Comparison of ENCODE assay signal across 12 cellular contexts in the genomic region with DNA sequence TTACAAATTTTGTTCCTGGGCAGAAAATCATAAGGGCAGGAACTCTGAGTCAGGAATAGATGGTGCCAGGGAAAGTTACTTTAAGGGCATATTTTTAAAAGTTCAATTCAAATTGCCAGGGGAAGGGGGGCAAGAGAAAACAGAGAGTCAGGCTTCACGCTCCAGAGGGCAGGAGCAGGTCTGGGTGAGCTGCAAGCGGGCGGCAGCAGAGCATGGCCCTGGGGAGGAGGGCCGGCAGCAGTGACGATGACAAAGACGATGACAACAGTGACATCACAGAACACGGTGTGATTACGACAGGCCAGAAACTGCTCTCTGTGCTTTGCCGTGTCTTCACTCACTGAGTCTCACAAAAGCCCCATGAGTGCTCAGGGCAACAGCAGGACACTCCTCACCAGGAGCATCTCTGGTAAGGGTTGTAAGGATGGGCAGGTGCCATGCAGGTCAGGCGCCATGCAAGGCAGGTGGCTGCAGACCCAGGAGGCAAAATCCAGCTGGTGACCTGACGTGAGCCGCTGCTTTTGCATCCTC. TPM values are rescaled to one million over a fixed set of nuclear protein-coding genes. Genes with fewer than 3 reads are reported as not detected.
DNase-seq lines count a peak whose midpoint lies in the region; ATAC-seq and TF ChIP-seq lines count a peak whose summit lies in the region.
"Had no signal": no experiment of that assay in that cellular context is flagged by ENCODE, and none has a peak within 500 bp of the region (broad histone marks: within the 10 kb centered on the region; RNA-seq: fewer than 3 reads in every experiment).

No MANE protein-coding gene starts in this region.

- no peaks in the 10 kb centered on the region for H3K4me1 Mint-ChIP-seq in endothelial cell (ENCODE audit: unreplicated experiment)

- no peak overlapping the region for H3K4me3 Mint-ChIP-seq in endothelial cell (ENCODE audit: unreplicated experiment)

- TF ChIP-seq POLR2A in esophagus muscularis mucosa (IDR thresholded peaks at IDR 0.05; ENCODE audit: low read depth) (no peak), sigmoid colon (IDR thresholded peaks at IDR 0.05) (no peak)

- H3K9me3 ChIP-seq in esophagus muscularis mucosa (no peaks in the 10 kb centered on the region), sigmoid colon (no peaks in the 10 kb centered on the region)
- H3K9me3 ChIP-seq: Caco-2, upper lobe of right lung had no signal

- TF ChIP-seq EP300 in esophagus muscularis mucosa (IDR thresholded peaks at IDR 0.05) = no peak
- TF ChIP-seq EP300 in sigmoid colon (IDR thresholded peaks at IDR 0.05) = no peak

- intact Hi-C loops in esophagus muscularis mucosa (cut with DNase I) (no loop called here), sigmoid colon (cut with DNase I) (no loop called here)

- peaks cover 22% of the 10 kb centered on the region for H3K36me3 Mint-ChIP-seq in endothelial cell (ENCODE audit: low read depth, unreplicated experiment)

- peak; percentile 80 for DNase-seq in GM13977 (ENCODE audit: low spot score)
- DNase-seq in esophagus muscularis mucosa (ENCODE audit: extremely low spot score) = peak; percentile 55
- DNase-seq in endothelial cell (ENCODE audit: low spot score) = no peak
- no peak for DNase-seq in stimulated activated CD8-positive, alpha-beta memory T cell treated with anti-CD3 and anti-CD28 coated beads, Interleukin-4, amount 100 ng/mL, for 48 hours
- DNase-seq in sigmoid colon = no peak
- DNase-seq: Caco-2; NCI-H1048; stimulated activated CD4-positive, alpha-beta T cell treated with anti-CD3 and anti-CD28 coated beads, Interleukin-4, amount 100 ng/mL, for 1 hour; upper lobe of right lung had no signal

- no peak for TF ChIP-seq CTCF in GM13977 (IDR thresholded peaks at IDR 0.05; ENCODE audit: extremely low read depth, insufficient read depth, missing control alignments)
- no peak for TF ChIP-seq CTCF in esophagus muscularis mucosa (IDR thresholded peaks at IDR 0.05)
- TF ChIP-seq CTCF in endothelial cell (IDR thresholded peaks at IDR 0.05; ENCODE audit: unreplicated experiment) = no peak
- no peak for TF ChIP-seq CTCF in sigmoid colon (IDR thresholded peaks at IDR 0.05)

- H3K4me1 ChIP-seq in esophagus muscularis mucosa = peaks cover 0 to 13% (median 8%) of the 10 kb centered on the region in 4 donors
- H3K4me1 ChIP-seq in sigmoid colon = no peaks in the 10 kb centered on the region
- H3K4me1 ChIP-seq: Caco-2, upper lobe of right lung had no signal

- in situ Hi-C loops in GM13977 (cut with MboI; ENCODE audit: low pct_unique_long_range_greater_than_20kb, low sequenced_read_pairs, unreplicated experiment) = loop anchor here (25.0 kb wide), 1 partner anchor 832 kb away; no protein-coding TSS in a partner anchor

- WGBS in esophagus muscularis mucosa = 86% methylated on average over 12 of the region's 12 CpGs
- WGBS in sigmoid colon, 2 donors = 80 to 84% methylated on average over 12 of the region's 12 CpGs

- H3K4me3 ChIP-seq in esophagus muscularis mucosa (no peak overlapping the region), sigmoid colon (no peak overlapping the region)
- H3K4me3 ChIP-seq: upper lobe of right lung had no signal

- H3K27me3 Mint-ChIP-seq in endothelial cell (ENCODE audit: unreplicated experiment) = peaks cover 5% of the 10 kb centered on the region

- ATAC-seq in GM19463 (IDR thresholded peaks at IDR 0.05; ENCODE audit: unreplicated experiment) (peak; percentile 34), HG03066 (IDR thresholded peaks at IDR 0.05; ENCODE audit: low read depth, unreplicated experiment) (peak; percentile 39), GM18520 (IDR thresholded peaks at IDR 0.05; ENCODE audit: unreplicated experiment) (no peak)
- ATAC-seq: upper lobe of right lung had no signal

- no peak overlapping the region for H3K27ac Mint-ChIP-seq in endothelial cell (ENCODE audit: unreplicated experiment)

- no peaks in the 10 kb centered on the region for H3K9me3 Mint-ChIP-seq in endothelial cell (ENCODE audit: unreplicated experiment)

- H3K27ac ChIP-seq in esophagus muscularis mucosa (replicated peaks in 1 of 4) (peak overlapping the region in 3 of 4 donors; percentile 18 to 38 (median 33)), sigmoid colon (peak overlapping the region in 1 of 4 donors; percentile 8)
- H3K27ac ChIP-seq: upper lobe of right lung had no signal

- no peaks in the 10 kb centered on the region for H3K27me3 ChIP-seq in esophagus muscularis mucosa
- H3K27me3 ChIP-seq in sigmoid colon = no peaks in the 10 kb centered on the region
- H3K27me3 ChIP-seq: upper lobe of right lung had no signal

- H3K36me3 ChIP-seq in esophagus muscularis mucosa (peaks cover 5 to 78% (median 57%) of the 10 kb centered on the region in 4 donors), sigmoid colon (peaks cover 0 to 59% (median 18%) of the 10 kb centered on the region in 4 donors)

RNA-seq across cellular contexts. Expression of gene CHST10, which starts 23.3 kb away (rescaled TPM):
- total RNA-seq in esophagus muscularis mucosa (10 to 100 TPM; 10.8 to 17.0 (median 13.5) TPM), endothelial cell (ENCODE audit: unreplicated experiment) (20.6 TPM), sigmoid colon (10 to 100 TPM in 2 of 4 donors, 1 to 10 TPM in 2; 6.8 to 15.1 (median 10.6) TPM)
- polyA plus RNA-seq in sigmoid colon = 1 to 10 TPM in 1 of 3 donors, under 1 TPM in 2; 0.46 to 2.2 (median 0.60) TPM
- total RNA-seq: Caco-2 had no signal

Comparison
In these comparisons a context has a peak if more than half of its experiments do, and no peak if none do; other contexts are left out.
1. DNase-seq: peak in GM13977 (single experiment) and esophagus muscularis mucosa (single experiment); none in endothelial cell (single experiment), stimulated activated CD8-positive, alpha-beta memory T cell treated with anti-CD3 and anti-CD28 coated beads, Interleukin-4, amount 100 ng/mL, for 48 hours (single experiment) and sigmoid colon (single experiment).